23 cellular contexts compared by ENCODE assay signal in genomic region chr3:171542976-171543375, GRCh38.
"Had no signal": no experiment of that assay in that cellular context is flagged by ENCODE, and none has a peak within 500 bp of the region (broad histone marks: within the 10 kb centered on the region; RNA-seq: fewer than 3 reads in every experiment).

No MANE protein-coding gene starts in this region.

- H3K36me3 ChIP-seq: breast epithelium, esophagus squamous epithelium, left lung had no signal

- H3K27ac Mint-ChIP-seq: activated naive CD4-positive, alpha-beta T cell treated with anti-CD3 and anti-CD28 coated beads, Interleukin-2, amount 50 U/mL, for 24 hours; mesothelial cell of epicardium; natural killer cell treated with Interleukin-12 subunit alpha and Interleukin-12 subunit beta and Interleukin-15 and Interleukin-18, amount 100 ng/mL, for 72 hours; stimulated activated memory B cell treated with anti-CD40 and anti-IgM and Interleukin-4, amounts not matched to agents 10 μg/mL and 1 μg/mL and 100 μg/mL, for 72 hours; type B pancreatic cell had no signal

- H3K9me3 ChIP-seq: breast epithelium, esophagus squamous epithelium, left lung, testis had no signal

- H3K9me3 Mint-ChIP-seq: activated naive CD4-positive, alpha-beta T cell treated with anti-CD3 and anti-CD28 coated beads, Interleukin-2, amount 50 U/mL, for 24 hours; mesothelial cell of epicardium; natural killer cell treated with Interleukin-12 subunit alpha and Interleukin-12 subunit beta and Interleukin-15 and Interleukin-18, amount 100 ng/mL, for 72 hours; stimulated activated memory B cell treated with anti-CD40 and anti-IgM and Interleukin-4, amounts not matched to agents 10 μg/mL and 1 μg/mL and 100 μg/mL, for 72 hours; type B pancreatic cell had no signal

- H3K4me3 Mint-ChIP-seq: activated naive CD4-positive, alpha-beta T cell treated with anti-CD3 and anti-CD28 coated beads, Interleukin-2, amount 50 U/mL, for 24 hours; mesothelial cell of epicardium; natural killer cell treated with Interleukin-12 subunit alpha and Interleukin-12 subunit beta and Interleukin-15 and Interleukin-18, amount 100 ng/mL, for 72 hours; stimulated activated memory B cell treated with anti-CD40 and anti-IgM and Interleukin-4, amounts not matched to agents 10 μg/mL and 1 μg/mL and 100 μg/mL, for 72 hours; type B pancreatic cell had no signal

- H3K36me3 Mint-ChIP-seq: activated naive CD4-positive, alpha-beta T cell treated with anti-CD3 and anti-CD28 coated beads, Interleukin-2, amount 50 U/mL, for 24 hours; mesothelial cell of epicardium; natural killer cell treated with Interleukin-12 subunit alpha and Interleukin-12 subunit beta and Interleukin-15 and Interleukin-18, amount 100 ng/mL, for 72 hours; stimulated activated memory B cell treated with anti-CD40 and anti-IgM and Interleukin-4, amounts not matched to agents 10 μg/mL and 1 μg/mL and 100 μg/mL, for 72 hours; type B pancreatic cell had no signal

- H3K27me3 Mint-ChIP-seq: activated naive CD4-positive, alpha-beta T cell treated with anti-CD3 and anti-CD28 coated beads, Interleukin-2, amount 50 U/mL, for 24 hours; natural killer cell treated with Interleukin-12 subunit alpha and Interleukin-12 subunit beta and Interleukin-15 and Interleukin-18, amount 100 ng/mL, for 72 hours; stimulated activated memory B cell treated with anti-CD40 and anti-IgM and Interleukin-4, amounts not matched to agents 10 μg/mL and 1 μg/mL and 100 μg/mL, for 72 hours; type B pancreatic cell had no signal

- H3K27ac ChIP-seq: breast epithelium, esophagus squamous epithelium, hepatocyte, left lung, testis, VCaP had no signal

- H3K27me3 ChIP-seq: breast epithelium, esophagus squamous epithelium, hepatocyte, left lung, testis had no signal

- H3K4me3 ChIP-seq: breast epithelium, esophagus squamous epithelium, hepatocyte, left lung, smooth muscle cell, testis had no signal

- H3K4me1 Mint-ChIP-seq: activated naive CD4-positive, alpha-beta T cell treated with anti-CD3 and anti-CD28 coated beads, Interleukin-2, amount 50 U/mL, for 24 hours; mesothelial cell of epicardium; stimulated activated memory B cell treated with anti-CD40 and anti-IgM and Interleukin-4, amounts not matched to agents 10 μg/mL and 1 μg/mL and 100 μg/mL, for 72 hours had no signal

- H3K4me1 ChIP-seq: breast epithelium, esophagus squamous epithelium, left lung, testis had no signal

- DNase-seq: activated CD4-positive, alpha-beta T cell treated with anti-CD3 and anti-CD28 coated beads for 1 hour; activated CD8-positive, alpha-beta memory T cell treated with anti-CD3 and anti-CD28 coated beads for 24 hours; activated CD8-positive, alpha-beta memory T cell treated with anti-CD3 and anti-CD28 coated beads, Interleukin-2, amount 50 U/mL, for 48 hours; activated gamma-delta T cell; cerebellar nuclear complex; cortex of kidney; effector CD4-positive, alpha-beta T cell; esophagus squamous epithelium; islet precursor cell; left lung; nucleus accumbens; stimulated activated CD4-positive, alpha-beta T cell treated with anti-CD3 and anti-CD28 coated beads, Interleukin-4, amount 100 ng/mL, for 24 hours; testis had no signal

- ATAC-seq: left lung; natural killer cell treated with Interleukin-12 subunit alpha and Interleukin-12 subunit beta and Interleukin-15 and Interleukin-18, amount 100 ng/mL, for 72 hours; sciatic nerve; stimulated activated memory B cell treated with anti-CD40 and anti-IgM and Interleukin-4, amounts not matched to agents 10 μg/mL and 1 μg/mL and 100 μg/mL, for 72 hours had no signal
